ENCODE assay signal across 8 cellular contexts in genomic region chr1:162790303-162790984, GRCh38. TPM values are rescaled to one million over a fixed set of nuclear protein-coding genes. Genes with fewer than 3 reads are reported as not detected.
A peak's percentile ranks its signal among the peaks of the same experiment; 100 is the strongest.
DNase-seq lines count a peak whose midpoint lies in the region; ATAC-seq and TF ChIP-seq lines count a peak whose summit lies in the region.
"Not testable (repeated sequence)": the region's sequence is repeated elsewhere in the genome, so short reads cannot be mapped to it uniquely, and the experiment has no call there.

TSS of gene HSD17B7 (plus strand) at chr1:162790702. CDS start at chr1:162790801, 99 bp downstream.

- intact Hi-C loops in activated naive CD4-positive, alpha-beta T cell treated with anti-CD3 and anti-CD28 coated beads for 36 hours (cut with micrococcal nuclease), result loop anchor here (1.0 to 5.0 kb wide), 2 partner anchors 229 to 293 kb away; partner anchors contain the start of genes UAP1 and UHMK1

- H3K27ac ChIP-seq in substantia nigra (ENCODE audit: low read depth, low read length, poor library complexity, severe bottlenecking), result peak within 1 kb of the TSS; percentile 92

- H3K4me1 Mint-ChIP-seq in activated naive CD4-positive, alpha-beta T cell treated with anti-CD3 and anti-CD28 coated beads for 36 hours (ENCODE audit: low read depth), result not testable (repeated sequence)

- CTCF ChIA-PET in activated naive CD4-positive, alpha-beta T cell treated with anti-CD3 and anti-CD28 coated beads for 36 hours (lab: Charles Lee), result not testable (repeated sequence)

- H3K9me3 Mint-ChIP-seq in activated naive CD4-positive, alpha-beta T cell treated with anti-CD3 and anti-CD28 coated beads for 36 hours, result not testable (repeated sequence)

- peak within 1 kb of the TSS; percentile 84 for H3K4me3 Mint-ChIP-seq in activated naive CD4-positive, alpha-beta T cell treated with anti-CD3 and anti-CD28 coated beads for 36 hours

- peak; percentile 100 for ATAC-seq in HG02588 (IDR thresholded peaks at IDR 0.05; ENCODE audit: unreplicated experiment)
- peak; percentile 98 for ATAC-seq in SK-N-SH treated with all-trans-retinoic acid at 6 μM for 48 hours

- not testable (repeated sequence) for H3K27me3 Mint-ChIP-seq in activated naive CD4-positive, alpha-beta T cell treated with anti-CD3 and anti-CD28 coated beads for 36 hours (ENCODE audit: low read depth)

- H3K27ac Mint-ChIP-seq in activated naive CD4-positive, alpha-beta T cell treated with anti-CD3 and anti-CD28 coated beads for 36 hours, result peak within 1 kb of the TSS; percentile 89

- not testable (repeated sequence) for H3K36me3 Mint-ChIP-seq in activated naive CD4-positive, alpha-beta T cell treated with anti-CD3 and anti-CD28 coated beads for 36 hours (ENCODE audit: low read depth)

- DNase-seq in GM04504 (ENCODE audit: low read depth) (peak; percentile 11), NCI-H1048 (lab: John Stamatoyannopoulos, UW) (peak; percentile 63), germinal center (ENCODE audit: low spot score) (peak; percentile 40), nucleus accumbens (lab: John Stamatoyannopoulos, UW) (peak; percentile 29 to 93 (median 80)), substantia nigra (lab: John Stamatoyannopoulos, UW) (peak; percentile 21 to 93 (median 80))
- DNase-seq in activated naive CD4-positive, alpha-beta T cell treated with anti-CD3 and anti-CD28 coated beads for 36 hours, result peak; percentile 86

TF ChIP-seq in SK-N-SH treated with all-trans-retinoic acid at 6 μM for 48 hours, 23 proteins besides CTCF, POLR2A, EP300 and RAD21:
- TF ChIP-seq ZC3H10 (CRISPR knock-in tag; IDR thresholded peaks at IDR 0.05), result 0 out of 2 replicates have a peak, but pooled peaks have one; percentile 61

RNA-seq across cellular contexts. Expression of gene HSD17B7, which starts in this region (rescaled TPM):
- total RNA-seq in activated naive CD4-positive, alpha-beta T cell treated with anti-CD3 and anti-CD28 coated beads for 36 hours, result 10 to 100 TPM; 32.7 to 38.7 TPM

Comparison
In these comparisons a context has a peak if more than half of its experiments do, and no peak if none do; other contexts are left out.
1. Peak in every context shown above with its lines: DNase-seq, ATAC-seq and H3K27ac ChIP-seq.
2. DNase-seq: peak in every context shown above with its lines; median percentile 86 in activated naive CD4-positive, alpha-beta T cell treated with anti-CD3 and anti-CD28 coated beads for 36 hours; 80 in nucleus accumbens; 80 in substantia nigra; 63 in NCI-H1048; 40 in germinal center; 11 in GM04504.